ENCODE assay signal across 7 cellular contexts in the genomic region with DNA sequence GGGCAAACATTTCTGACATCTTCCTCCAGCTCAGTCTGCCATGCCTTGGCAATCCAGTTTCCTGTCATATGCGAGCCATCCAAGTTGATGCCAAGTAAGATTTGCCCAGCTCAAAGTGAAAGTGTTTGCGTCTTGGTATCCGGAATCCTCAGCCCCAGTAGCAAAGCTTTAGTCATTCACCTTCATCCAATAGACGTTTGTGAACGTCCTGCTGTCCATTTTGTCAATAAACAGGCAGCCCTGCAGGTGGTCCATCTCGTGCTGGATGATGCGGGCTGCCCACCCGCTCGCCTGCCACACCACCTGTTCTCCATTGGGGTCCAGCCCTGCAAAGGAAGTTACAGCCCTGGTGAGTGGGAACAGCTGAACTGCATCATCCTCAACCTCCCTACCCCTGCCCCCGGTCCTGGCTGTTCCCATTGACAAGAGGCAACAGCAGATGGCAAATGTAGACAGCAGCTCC. TPM values are rescaled to one million over a fixed set of nuclear protein-coding genes. Genes with fewer than 3 reads are reported as not detected.
A peak's percentile ranks its signal among the peaks of the same experiment; 100 is the strongest.
DNase-seq lines count a peak whose midpoint lies in the region; ATAC-seq, FAIRE-seq and TF ChIP-seq lines count a peak whose summit lies in the region.

No MANE protein-coding gene starts in this region.

- H2BK15ac ChIP-seq in H1 (ENCODE audit: low read length), result no peak overlapping the region

- TF ChIP-seq CTCF in GM12865 (IDR thresholded peaks at IDR 0.05; ENCODE audit: insufficient read depth, low read depth, low read length, missing control alignments), result no peak
- no peak for TF ChIP-seq CTCF in H1 (IDR thresholded peaks at IDR 0.05; ENCODE audit: control extremely low read depth in 1 of 3, insufficient read depth in 1 of 3, low read depth in 1 of 3, low read length in 3 of 3)
- TF ChIP-seq CTCF in psoas muscle (IDR thresholded peaks at IDR 0.05), result no peak

- H2AFZ ChIP-seq in H1 (ENCODE audit: low read length), result no peak overlapping the region

- no peak for TF ChIP-seq POLR2A in H1 (IDR thresholded peaks at IDR 0.05; ENCODE audit: control extremely low read depth in 1 of 2, low read depth in 2 of 2, low read length in 2 of 2)

- H2BK20ac ChIP-seq in H1 (ENCODE audit: low read length), result no peak overlapping the region

- DNase-seq in GM12865 (ENCODE audit: low read depth) (peak; percentile 25), RKO (ENCODE audit: low spot score) (peak; percentile 87), H1 (ENCODE audit: low read depth in 1 of 2, low spot score in 2 of 2) (no peak), psoas muscle (no peak), pons (ENCODE audit: low spot score) (no peak)

- H2BK5ac ChIP-seq in H1 (ENCODE audit: low read depth, low read length), result 0 out of 2 replicates have a peak overlapping the region, but pooled peaks have one; percentile 24

- H3K4me1 ChIP-seq in H1 (replicated peaks in 1 of 4; ENCODE audit: control insufficient read depth in 3 of 4, insufficient read depth in 4 of 4, low read length in 3 of 4) (peaks cover 6 to 19% (median 12%) of the 10 kb centered on the region in 4 experiments), psoas muscle (peaks cover 64% of the 10 kb centered on the region)

- H3K79me1 ChIP-seq in H1 (ENCODE audit: low read depth, low read length), result peaks cover 21% of the 10 kb centered on the region

- H4K91ac ChIP-seq in H1 (replicated peaks; ENCODE audit: insufficient read length, low read length), result no peak overlapping the region

- TF ChIP-seq EP300 in H1 (IDR thresholded peaks at IDR 0.05; ENCODE audit: borderline replicate concordance in 1 of 2, low read depth in 2 of 2, low read length in 2 of 2), result no peak

- H3K4ac ChIP-seq in H1 (replicated peaks; ENCODE audit: insufficient read length, low read depth, low read length), result peak overlapping the region; percentile 76

- FAIRE-seq in H1 (lab: Jason Lieb, UNC), result no peak

- H3K36me3 ChIP-seq in H1 (ENCODE audit: control insufficient read depth in 2 of 4, insufficient read depth in 4 of 4, low read length in 3 of 4), result peaks cover 10 to 69% (median 26%) of the 10 kb centered on the region in 4 experiments
- peaks cover 0 to 70% of the 10 kb centered on the region in 2 donors for H3K36me3 ChIP-seq in psoas muscle (ENCODE audit: insufficient read depth in 1 of 2, low read depth in 1 of 2)

- H3K18ac ChIP-seq in H1 (ENCODE audit: extremely low read depth, low read length), result no peak overlapping the region

- TF ChIP-seq RAD21 in H1 (IDR thresholded peaks at IDR 0.05 in 1 of 2, conservative IDR thresholded peaks at IDR 0.05 in 1 of 2; ENCODE audit: low read depth in 2 of 2, low read length in 2 of 2), result no peak

- CTCF ChIA-PET in H1 (lab: Charles Lee; ENCODE audit: partially characterized antibody), result interaction anchor here (1.0 to 2.4 kb wide), 5 partner anchors 9 to 427 kb away, joined by 3 to 7 read pairs (median 3); a partner anchor contains a TSS

- peaks cover 13 to 35% of the 10 kb centered on the region in 2 experiments for H4K20me1 ChIP-seq in H1 (replicated peaks in 1 of 2; ENCODE audit: control insufficient read depth in 1 of 2, insufficient read depth in 2 of 2, low read length in 2 of 2)

- POLR2A ChIA-PET in H1 (lab: Charles Lee; ENCODE audit: partially characterized antibody), result interaction anchor here (0.5 to 29.8 kb wide), 12 partner anchors 8 to 642 kb away, joined by 3 to 497 read pairs (median 4); a partner anchor contains a TSS

- H3K23me2 ChIP-seq in H1 (ENCODE audit: low read depth, low read length), result peaks cover 11% of the 10 kb centered on the region; the same call in 1 of the 2 replicates

- 77% methylated on average over 10 of the region's 10 CpGs; no CpG with 5 or more reads in 1 of the 2 experiments for WGBS in H1 (ENCODE audit: extremely low coverage in 1 of 2, insufficient coverage in 1 of 2, insufficient read length in 1 of 2, insufficient replicate concordance in 2 of 2, low coverage in 1 of 2, low lambda C conversion rate in 2 of 2, missing lambda C conversion rate in 1 of 2), 2 experiments
- WGBS in psoas muscle, 3 donors, result 21 to 34% (median 28%) methylated on average over 10 of the region's 10 CpGs

- H3K4me3 ChIP-seq in GM12865 (ENCODE audit: low read depth, low read length), result peak overlapping the region; percentile 78
- peak overlapping the region; percentile 49 to 93 (median 86); a peak in 7 of 8 replicates for H3K4me3 ChIP-seq in H1 (ENCODE audit: extremely low read depth in 1 of 4, insufficient read depth in 2 of 4, low read depth in 3 of 4, low read length in 4 of 4)
- H3K4me3 ChIP-seq in psoas muscle, result peak overlapping the region; percentile 92

- peak overlapping the region in 2 of 4 experiments; percentile 47 to 88; a peak in 4 of 7 replicates for H3K9ac ChIP-seq in H1 (replicated peaks in 1 of 4; ENCODE audit: extremely low read depth in 1 of 4, low read depth in 3 of 4, low read length in 3 of 4)

- peak in 2 of 4 donors; percentile 7 to 22 for ATAC-seq in psoas muscle
- no peak for ATAC-seq in activated CD4-positive, CD25-positive, alpha-beta regulatory T cell treated with anti-CD3 and anti-CD28 coated beads, Interleukin-2, amount 50 U/mL, for 24 hours
- no peak for ATAC-seq in GM21576 (IDR thresholded peaks at IDR 0.05; ENCODE audit: unreplicated experiment)

- no peak overlapping the region for H3K23ac ChIP-seq in H1 (ENCODE audit: insufficient read length)

- 0 out of 2 replicates have a peak overlapping the region, but pooled peaks have one; percentile 27 for H2BK12ac ChIP-seq in H1 (ENCODE audit: low read depth, low read length)

- H2BK120ac ChIP-seq in H1 (replicated peaks; ENCODE audit: low read depth, low read length), result no peak overlapping the region

- H3K79me2 ChIP-seq in H1 (ENCODE audit: control insufficient read depth in 1 of 2, insufficient read depth in 2 of 2, low read length in 2 of 2), result peaks cover 9 to 55% of the 10 kb centered on the region in 2 experiments

- no peak overlapping the region for H3K27ac ChIP-seq in H1 (ENCODE audit: low read depth, low read length)
- H3K27ac ChIP-seq in psoas muscle, result peak overlapping the region; percentile 98

- no peak overlapping the region for H4K5ac ChIP-seq in H1 (ENCODE audit: insufficient read length, low read depth, low read length)

- H3K14ac ChIP-seq in H1 (ENCODE audit: insufficient read length), result no peak overlapping the region

- no peak overlapping the region for H3K56ac ChIP-seq in H1 (replicated peaks; ENCODE audit: insufficient read length, low read depth, low read length)

- H3K9me3 ChIP-seq in H1 (ENCODE audit: insufficient read depth in 2 of 2, low read depth in 1 of 2, low read length in 1 of 2) (no peaks in the 10 kb centered on the region), psoas muscle (no peaks in the 10 kb centered on the region)

- no peak overlapping the region for H4K8ac ChIP-seq in H1 (ENCODE audit: extremely low read depth, insufficient read depth, low read length)

- H3K27me3 ChIP-seq in H1 (replicated peaks in 1 of 4; ENCODE audit: control insufficient read depth in 3 of 4, extremely low read depth in 1 of 4, insufficient read depth in 3 of 4, low read length in 3 of 4) (no peaks in the 10 kb centered on the region), psoas muscle (ENCODE audit: insufficient read depth in 3 of 3, low read length in 2 of 3) (no peaks in the 10 kb centered on the region)

- H2AK5ac ChIP-seq in H1 (ENCODE audit: low read depth, low read length), result no peak overlapping the region

- H3K4me2 ChIP-seq in H1 (ENCODE audit: insufficient read depth in 1 of 2, low read depth in 2 of 2, low read length in 2 of 2), result peak overlapping the region; percentile 88 to 97

- intact Hi-C loops in psoas muscle (cut with DNase I), result no loop called here

RNA-seq across cellular contexts. Expression of a gene that starts 1.5 kb away (rescaled TPM):
- total RNA-seq in H1 (2021; fragmentation: NEBNext Ultra II Directional; extraction: Animal tissue kit (Norgen Biotek cat#: 25700)), result 23.6 and 23.9 TPM in 2 replicates
- polyA plus RNA-seq in H1 (2011; rRNA removed) (17.7 and 19.3 TPM in 2 replicates), psoas muscle (10 to 100 TPM in 1 of 3 donors, 1 to 10 TPM in 2; 6.8 to 19.8 (median 7.8) TPM)
- 24.1 TPM for polyA plus RNA-seq in H1 (2011; cell fraction: cytosol; rRNA removed)
- polyA plus RNA-seq in H1 (2011; cell fraction: nucleus; rRNA removed), result 14.3 TPM
- 3.7 to 14.4 TPM (median 11.4 TPM) in 4 replicates for polyA plus RNA-seq in H1 (2012, experiment 1 of 2)
- polyA plus RNA-seq in H1 (2012, experiment 2 of 2), result 6.7 TPM
- polyA plus RNA-seq in H1 (2013, experiment 1 of 2), result 14.2 TPM
- 14.9 TPM for polyA plus RNA-seq in H1 (2013, experiment 2 of 2)
- polyA minus RNA-seq in H1 (2011; rRNA and poly(A)+ RNA removed), result 2.4 and 3.7 TPM in 2 replicates
- 9.5 TPM for polyA minus RNA-seq in H1 (2011; cell fraction: cytosol; rRNA and poly(A)+ RNA removed)
- polyA minus RNA-seq in H1 (2011; cell fraction: nucleus; rRNA and poly(A)+ RNA removed), result 17.2 TPM
- total RNA-seq in psoas muscle, result 10 to 100 TPM in 2 of 4 donors, 1 to 10 TPM in 2; 8.7 to 16.4 (median 11.0) TPM

RNA-seq across cellular contexts. Expression of a gene that starts 10.5 kb away (rescaled TPM):
- 55.4 and 55.6 TPM in 2 replicates for total RNA-seq in H1 (2021; fragmentation: NEBNext Ultra II Directional; extraction: Animal tissue kit (Norgen Biotek cat#: 25700))
- polyA plus RNA-seq in H1 (2011; rRNA removed) (49.1 and 60.9 TPM in 2 replicates), psoas muscle (10 to 100 TPM; 16.7 to 25.3 (median 22.6) TPM)
- polyA plus RNA-seq in H1 (2011; cell fraction: cytosol; rRNA removed), result 51.7 TPM
- 66.6 TPM for polyA plus RNA-seq in H1 (2011; cell fraction: nucleus; rRNA removed)
- polyA plus RNA-seq in H1 (2012, experiment 1 of 2), result 32.4 to 36.9 TPM (median 34.4 TPM) in 4 replicates
- 41.0 TPM for polyA plus RNA-seq in H1 (2012, experiment 2 of 2)
- 32.4 TPM for polyA plus RNA-seq in H1 (2013, experiment 1 of 2)
- polyA plus RNA-seq in H1 (2013, experiment 2 of 2), result 29.5 TPM
- polyA minus RNA-seq in H1 (2011; rRNA and poly(A)+ RNA removed), result 76.0 and 83.9 TPM in 2 replicates
- polyA minus RNA-seq in H1 (2011; cell fraction: cytosol; rRNA and poly(A)+ RNA removed), result 39.5 TPM
- 70.1 TPM for polyA minus RNA-seq in H1 (2011; cell fraction: nucleus; rRNA and poly(A)+ RNA removed)
- total RNA-seq in psoas muscle, result 10 to 100 TPM; 28.3 to 36.5 (median 35.4) TPM

RNA-seq across cellular contexts. Expression of a gene that starts 10.7 kb away (rescaled TPM):
- 52.1 and 52.2 TPM in 2 replicates for total RNA-seq in H1 (2021; fragmentation: NEBNext Ultra II Directional; extraction: Animal tissue kit (Norgen Biotek cat#: 25700))
- polyA plus RNA-seq in H1 (2011; rRNA removed) (10.5 and 14.5 TPM in 2 replicates), psoas muscle (10 to 100 TPM in 2 of 3 donors, 1 to 10 TPM in 1; 9.2 to 21.1 (median 15.6) TPM)
- 19.2 TPM for polyA plus RNA-seq in H1 (2011; cell fraction: cytosol; rRNA removed)
- polyA plus RNA-seq in H1 (2011; cell fraction: nucleus; rRNA removed), result 6.5 TPM
- polyA plus RNA-seq in H1 (2012, experiment 1 of 2), result 24.2 to 41.0 TPM (median 29.1 TPM) in 4 replicates
- polyA plus RNA-seq in H1 (2012, experiment 2 of 2), result 7.5 TPM
- polyA plus RNA-seq in H1 (2013, experiment 1 of 2), result 39.7 TPM
- polyA plus RNA-seq in H1 (2013, experiment 2 of 2), result 40.2 TPM
- 17.8 and 26.5 TPM in 2 replicates for polyA minus RNA-seq in H1 (2011; rRNA and poly(A)+ RNA removed)
- 11.9 TPM for polyA minus RNA-seq in H1 (2011; cell fraction: cytosol; rRNA and poly(A)+ RNA removed)
- 19.7 TPM for polyA minus RNA-seq in H1 (2011; cell fraction: nucleus; rRNA and poly(A)+ RNA removed)
- 10 to 100 TPM; 12.8 to 24.8 (median 16.6) TPM for total RNA-seq in psoas muscle

RNA-seq across cellular contexts. Expression of a gene that starts 17.7 kb away (rescaled TPM):
- 24.1 and 26.6 TPM in 2 replicates for total RNA-seq in H1 (2021; fragmentation: NEBNext Ultra II Directional; extraction: Animal tissue kit (Norgen Biotek cat#: 25700))
- polyA plus RNA-seq in H1 (2011; rRNA removed) (14.1 and 19.0 TPM in 2 replicates), psoas muscle (10 to 100 TPM; 38.1 to 76.2 (median 56.5) TPM)
- 17.5 TPM for polyA plus RNA-seq in H1 (2011; cell fraction: cytosol; rRNA removed)
- polyA plus RNA-seq in H1 (2011; cell fraction: nucleus; rRNA removed), result 44.3 TPM
- polyA plus RNA-seq in H1 (2012, experiment 1 of 2), result 40.5 to 48.2 TPM (median 43.7 TPM) in 4 replicates
- 35.4 TPM for polyA plus RNA-seq in H1 (2012, experiment 2 of 2)
- 29.0 TPM for polyA plus RNA-seq in H1 (2013, experiment 1 of 2)
- 28.7 TPM for polyA plus RNA-seq in H1 (2013, experiment 2 of 2)
- polyA minus RNA-seq in H1 (2011; rRNA and poly(A)+ RNA removed), result 10.6 and 15.4 TPM in 2 replicates
- 7.6 TPM for polyA minus RNA-seq in H1 (2011; cell fraction: cytosol; rRNA and poly(A)+ RNA removed)
- 18.0 TPM for polyA minus RNA-seq in H1 (2011; cell fraction: nucleus; rRNA and poly(A)+ RNA removed)
- 10 to 100 TPM; 46.2 to 60.6 (median 55.5) TPM for total RNA-seq in psoas muscle

RNA-seq across cellular contexts. Expression of a gene that starts 22.7 kb away (rescaled TPM):
- 0.94 TPM in 1 of 2 replicates, not detected in the other for total RNA-seq in H1 (2021; fragmentation: NEBNext Ultra II Directional; extraction: Animal tissue kit (Norgen Biotek cat#: 25700))
- polyA plus RNA-seq in H1 (2011; rRNA removed), result not detected in 2 replicates
- not detected for polyA plus RNA-seq in H1 (2011; cell fraction: cytosol; rRNA removed)
- polyA plus RNA-seq in H1 (2011; cell fraction: nucleus; rRNA removed), result 0.13 TPM
- polyA plus RNA-seq in H1 (2012, experiment 1 of 2), result 0.29 to 0.83 TPM (median 0.65 TPM) in 3 of 4 replicates, not detected in the other
- polyA plus RNA-seq in H1 (2012, experiment 2 of 2), result not detected
- polyA plus RNA-seq in H1 (2013, experiment 1 of 2), result not detected
- 0.07 TPM for polyA plus RNA-seq in H1 (2013, experiment 2 of 2)
- polyA minus RNA-seq in H1 (2011; rRNA and poly(A)+ RNA removed), result not detected in 2 replicates
- not detected for polyA minus RNA-seq in H1 (2011; cell fraction: cytosol; rRNA and poly(A)+ RNA removed)
- not detected for polyA minus RNA-seq in H1 (2011; cell fraction: nucleus; rRNA and poly(A)+ RNA removed)
- under 1 TPM in 2 of 4 donors, not detected in 2; 0.26 to 0.34 TPM for total RNA-seq in psoas muscle
- polyA plus RNA-seq in psoas muscle, result under 1 TPM in 2 of 3 donors, not detected in 1; 0.09 to 0.13 TPM

Comparison
In these comparisons a context has a peak if more than half of its experiments do, and no peak if none do; other contexts are left out.
1. DNase-seq: peak in GM12865 (single experiment) and RKO (single experiment); none in H1 (0 of 2), psoas muscle (0 of 2) and pons (single experiment).
2. Peak in every context shown above with its lines, with median percentiles within 50 percentile points of each other: H3K4me3 ChIP-seq.